8 cellular contexts compared by ENCODE assay signal in genomic region chr17:37701424-37702020, GRCh38. TPM values are rescaled to one million over a fixed set of nuclear protein-coding genes. Genes with fewer than 3 reads are reported as not detected.
DNase-seq lines count a peak whose midpoint lies in the region; ATAC-seq and TF ChIP-seq lines count a peak whose summit lies in the region.

No MANE protein-coding gene starts in this region.

- H3K4me3 ChIP-seq in OCI-LY1 (ENCODE audit: low read depth, low read length, poor library complexity, severe bottlenecking), result peak overlapping the region; percentile 52

- TF ChIP-seq CTCF in GM12873 (IDR thresholded peaks at IDR 0.05; ENCODE audit: insufficient read depth, low read depth, low read length, missing control alignments) (peak; percentile 88), OCI-LY1 (IDR thresholded peaks at IDR 0.05; ENCODE audit: low read length) (peak; percentile 96)

- no peaks in the 10 kb centered on the region for H4K20me1 ChIP-seq in OCI-LY1 (ENCODE audit: insufficient read depth, low read length)

- H3K4me2 ChIP-seq in OCI-LY1 (ENCODE audit: low read length), result peak overlapping the region; percentile 84

- 0 out of 2 replicates have a peak overlapping the region, but pooled peaks have one; percentile 59 for H2AFZ ChIP-seq in OCI-LY1 (ENCODE audit: low read length)

- ATAC-seq in left ventricle myocardium superior (peak; percentile 63), HG02678 (IDR thresholded peaks at IDR 0.05; ENCODE audit: unreplicated experiment) (no peak)

- no peaks in the 10 kb centered on the region for H3K79me2 ChIP-seq in OCI-LY1 (ENCODE audit: insufficient read depth, low read length)

- H3K27me3 ChIP-seq in OCI-LY1 (ENCODE audit: insufficient read depth, low read length), result 0 out of 2 replicates have a peak, but pooled peaks cover 3% of the 10 kb centered on the region

- no peaks in the 10 kb centered on the region for H3K9me3 ChIP-seq in OCI-LY1 (ENCODE audit: low read length)

- H3K9me2 ChIP-seq in OCI-LY1 (ENCODE audit: low read depth, low read length), result no peaks in the 10 kb centered on the region

- peaks cover 8% of the 10 kb centered on the region for H3K4me1 ChIP-seq in OCI-LY1 (ENCODE audit: insufficient read depth, low read length, severe bottlenecking)

- intact Hi-C loops in left ventricle myocardium superior (cut with micrococcal nuclease), result no loop called here

- H3F3A ChIP-seq in OCI-LY1 (ENCODE audit: insufficient read depth, low read length), result no peaks in the 10 kb centered on the region

- no peaks in the 10 kb centered on the region for H3K36me3 ChIP-seq in OCI-LY1 (ENCODE audit: insufficient read depth, low read length)

- no peak overlapping the region for H3K27ac ChIP-seq in OCI-LY1 (ENCODE audit: low read depth, low read length, poor library complexity, severe bottlenecking)

- peak; percentile 4 for DNase-seq in activated effector memory CD4-positive, alpha-beta T cell treated with Interleukin-2 at 50 U/mL for 16 hours
- DNase-seq in left ventricle myocardium superior (no peak), DMS79 treated with DMSO at 0.1 percent for 48 hours (lab: John Stamatoyannopoulos, UW) (no peak), NCI-H774 (lab: John Stamatoyannopoulos, UW) (no peak)
- DNase-seq in stimulated activated CD8-positive, alpha-beta memory T cell treated with anti-CD3 and anti-CD28 coated beads, Interleukin-12 subunit alpha, Interleukin-12 subunit beta, amount 100 ng/mL, for 1 hour (ENCODE audit: low read depth), result peak; percentile 4

- no peak overlapping the region for H3K9ac ChIP-seq in OCI-LY1 (ENCODE audit: low read length)

RNA-seq across cellular contexts. Expression of gene HNF1B, which starts 43.3 kb away (rescaled TPM):
- not detected for total RNA-seq in left ventricle myocardium superior

RNA-seq across cellular contexts. Expression of gene DDX52, which starts 58.3 kb away (rescaled TPM):
- total RNA-seq in left ventricle myocardium superior, result 14.6 TPM

Comparison
In these comparisons a context has a peak if more than half of its experiments do, and no peak if none do; other contexts are left out.
1. DNase-seq: peak in activated effector memory CD4-positive, alpha-beta T cell treated with Interleukin-2 at 50 U/mL for 16 hours (single experiment) and stimulated activated CD8-positive, alpha-beta memory T cell treated with anti-CD3 and anti-CD28 coated beads, Interleukin-12 subunit alpha, Interleukin-12 subunit beta, amount 100 ng/mL, for 1 hour (single experiment); none in left ventricle myocardium superior (single experiment), DMS79 treated with DMSO at 0.1 percent for 48 hours (single experiment) and NCI-H774 (single experiment).